Comparison of ENCODE assay signal across 8 cellular contexts in genomic region chr7:150049012-150049655, GRCh38.
A peak's percentile ranks its signal among the peaks of the same experiment; 100 is the strongest.
DNase-seq lines count a peak whose midpoint lies in the region; ATAC-seq and TF ChIP-seq lines count a peak whose summit lies in the region.
"Not testable (repeated sequence)": the region's sequence is repeated elsewhere in the genome, so short reads cannot be mapped to it uniquely, and the experiment has no call there.

No MANE protein-coding gene starts in this region.

- not testable (repeated sequence) for H3K79me2 ChIP-seq in GM23338 (replicated peaks; ENCODE audit: insufficient read depth)

- not testable (repeated sequence) for H3K4me1 ChIP-seq in A673 (ENCODE audit: insufficient read depth, low read length, poor library complexity, severe bottlenecking); GM23338 (ENCODE audit: insufficient read depth); breast epithelium; cardiac muscle cell (ENCODE audit: low read depth)
- peaks cover 16% of the 10 kb centered on the region for H3K4me1 ChIP-seq in mesenchymal stem cell (ENCODE audit: control insufficient read depth, insufficient read depth, low read depth, low read length)

- H4K8ac ChIP-seq in mesenchymal stem cell (ENCODE audit: low read length): not testable (repeated sequence)

- peak; percentile 81 for ATAC-seq in GM23338
- peak; percentile 80 for ATAC-seq in activated CD4-positive, alpha-beta T cell treated with anti-CD3 and anti-CD28 coated beads for 36 hours

- not testable (repeated sequence) for H3K79me1 ChIP-seq in mesenchymal stem cell (replicated peaks; ENCODE audit: low read length, poor library complexity, severe bottlenecking)

- H2BK5ac ChIP-seq in mesenchymal stem cell (ENCODE audit: low read depth, low read length, poor library complexity, severe bottlenecking): not testable (repeated sequence)

- peak overlapping the region; percentile 76; the same call in 1 of the 2 replicates for H3K27ac Mint-ChIP-seq in GM23338
- H3K27ac Mint-ChIP-seq in activated CD4-positive, alpha-beta T cell treated with anti-CD3 and anti-CD28 coated beads for 36 hours: not testable (repeated sequence)

- peak; percentile 47 for TF ChIP-seq CTCF in A673 (conservative IDR thresholded peaks at IDR 0.05; ENCODE audit: low read depth, low read length)
- not testable (repeated sequence) for TF ChIP-seq CTCF in GM23338 (conservative IDR thresholded peaks at IDR 0.05; ENCODE audit: low read depth in 2 of 2); breast epithelium (IDR thresholded peaks at IDR 0.05); cardiac muscle cell (IDR thresholded peaks at IDR 0.05; ENCODE audit: low read depth, low read length)

- not testable (repeated sequence) for TF ChIP-seq POLR2A in breast epithelium (IDR thresholded peaks at IDR 0.05)

- intact Hi-C loops in A673 (cut with micrococcal nuclease; ENCODE audit: unreplicated experiment): loop anchor here (5.0 to 10.0 kb wide), 2 partner anchors 167 to 244 kb away; no protein-coding TSS in a partner anchor
- intact Hi-C loops in activated CD4-positive, alpha-beta T cell treated with anti-CD3 and anti-CD28 coated beads for 36 hours (cut with DNase I, micrococcal nuclease): loop anchor here (10.0 kb wide), 2 partner anchors 164 to 226 kb away; no protein-coding TSS in a partner anchor
- intact Hi-C loops in breast epithelium (cut with DNase I; ENCODE audit: low total_unique reads): not testable (repeated sequence)

- POLR2A ChIA-PET in A673 (lab: Charles Lee; ENCODE audit: low non-redundant PET); activated CD4-positive, alpha-beta T cell treated with anti-CD3 and anti-CD28 coated beads for 36 hours (lab: Charles Lee): not testable (repeated sequence)

- H3K4me1 Mint-ChIP-seq in GM23338: peaks cover 13% of the 10 kb centered on the region
- not testable (repeated sequence) for H3K4me1 Mint-ChIP-seq in activated CD4-positive, alpha-beta T cell treated with anti-CD3 and anti-CD28 coated beads for 36 hours

- BruUV-seq in A673 (replicated peaks; lab: Mats Ljungman, UMichigan): not testable (repeated sequence)

- not testable (repeated sequence) for H3K14ac ChIP-seq in mesenchymal stem cell (ENCODE audit: low read length in 2 of 2)

- DNase-seq in A673 (ENCODE audit: low spot score): peak; percentile 17
- DNase-seq in GM23338 (ENCODE audit: low spot score): peak; percentile 65
- peak; percentile 81 for DNase-seq in NCI-H2171 treated with DMSO at 0.1 percent for 48 hours (lab: John Stamatoyannopoulos, UW)
- peak; percentile 11 for DNase-seq in activated CD4-positive, alpha-beta T cell treated with anti-CD3 and anti-CD28 coated beads for 36 hours
- DNase-seq in breast epithelium (ENCODE audit: low spot score in 2 of 2): peak; percentile 64 to 74
- peak in 1 of 2 donors; percentile 6 for DNase-seq in cardiac muscle cell (ENCODE audit: low read depth in 1 of 2, low spot score in 1 of 2)
- not testable (repeated sequence) for DNase-seq in mesenchymal stem cell
- DNase-seq in retina: peak; percentile 65

- H3K36me3 Mint-ChIP-seq in GM23338 (ENCODE audit: low read depth); activated CD4-positive, alpha-beta T cell treated with anti-CD3 and anti-CD28 coated beads for 36 hours (ENCODE audit: low read depth): not testable (repeated sequence)

- not testable (repeated sequence) for H3K9me3 ChIP-seq in A673 (ENCODE audit: low read depth, low read length, poor library complexity, severe bottlenecking); breast epithelium; cardiac muscle cell (ENCODE audit: low read depth); mesenchymal stem cell (ENCODE audit: control insufficient read depth, low read length)

- H3K36me3 ChIP-seq in A673 (ENCODE audit: insufficient read depth, low read length, poor library complexity, severe bottlenecking); GM23338 (ENCODE audit: insufficient read depth); breast epithelium; cardiac muscle cell; mesenchymal stem cell (ENCODE audit: control insufficient read depth in 1 of 2, insufficient read depth in 2 of 2, low read depth in 1 of 2, low read length in 2 of 2): not testable (repeated sequence)

- H3K4me3 Mint-ChIP-seq in GM23338: peak overlapping the region; percentile 83
- H3K4me3 Mint-ChIP-seq in activated CD4-positive, alpha-beta T cell treated with anti-CD3 and anti-CD28 coated beads for 36 hours: peak overlapping the region; percentile 63

- H4K91ac ChIP-seq in mesenchymal stem cell (ENCODE audit: low read length): not testable (repeated sequence)

- not testable (repeated sequence) for H3K27me3 ChIP-seq in A673 (replicated peaks; ENCODE audit: insufficient read depth, low read depth, low read length, poor library complexity); breast epithelium; mesenchymal stem cell (ENCODE audit: control insufficient read depth in 1 of 2, insufficient read depth in 1 of 2, low read length in 2 of 2)
- H3K27me3 ChIP-seq in GM23338 (ENCODE audit: insufficient read depth): peaks cover 35% of the 10 kb centered on the region
- H3K27me3 ChIP-seq in cardiac muscle cell: peaks cover 58% of the 10 kb centered on the region

- CTCF ChIA-PET in A673 (lab: Charles Lee); activated CD4-positive, alpha-beta T cell treated with anti-CD3 and anti-CD28 coated beads for 36 hours (lab: Charles Lee): not testable (repeated sequence)

- H2BK120ac ChIP-seq in mesenchymal stem cell (ENCODE audit: low read depth, low read length): not testable (repeated sequence)

- H3K23ac ChIP-seq in mesenchymal stem cell (ENCODE audit: low read length in 2 of 2): not testable (repeated sequence)

- H3K4me2 ChIP-seq in GM23338 (peak overlapping the region; percentile 88), mesenchymal stem cell (ENCODE audit: low read length, poor library complexity, severe bottlenecking) (peak overlapping the region; percentile 84)

- peak overlapping the region; percentile 22 for H3K9ac ChIP-seq in mesenchymal stem cell (ENCODE audit: low read length)

- peak overlapping the region; percentile 40 for H3K4me3 ChIP-seq in A673 (ENCODE audit: low read depth, low read length, poor library complexity, severe bottlenecking)
- H3K4me3 ChIP-seq in GM23338: peak overlapping the region; percentile 71
- peak overlapping the region; percentile 23 to 68 (median 63) for H3K4me3 ChIP-seq in breast epithelium
- H3K4me3 ChIP-seq in cardiac muscle cell: peak overlapping the region; percentile 26
- not testable (repeated sequence) for H3K4me3 ChIP-seq in mesenchymal stem cell (ENCODE audit: insufficient read depth in 1 of 2, low read depth in 1 of 2, low read length in 2 of 2)

- H2AK5ac ChIP-seq in mesenchymal stem cell (ENCODE audit: low read length, severe bottlenecking): not testable (repeated sequence)

- H2AFZ ChIP-seq in GM23338: 0 out of 2 replicates have a peak overlapping the region, but pooled peaks have one; percentile 69
- H2AFZ ChIP-seq in mesenchymal stem cell (ENCODE audit: low read depth, low read length): not testable (repeated sequence)

- peaks cover 24% of the 10 kb centered on the region for H3K27me3 Mint-ChIP-seq in GM23338 (ENCODE audit: insufficient read depth, low read depth, poor library complexity)
- peaks cover 20% of the 10 kb centered on the region for H3K27me3 Mint-ChIP-seq in activated CD4-positive, alpha-beta T cell treated with anti-CD3 and anti-CD28 coated beads for 36 hours

- not testable (repeated sequence) for H3K9me3 Mint-ChIP-seq in GM23338; activated CD4-positive, alpha-beta T cell treated with anti-CD3 and anti-CD28 coated beads for 36 hours (ENCODE audit: low read depth)

- WGBS in mesenchymal stem cell: 10% methylated on average over 26 of the region's 46 CpGs

- H3K18ac ChIP-seq in mesenchymal stem cell (ENCODE audit: low read depth in 1 of 2, low read length in 2 of 2): not testable (repeated sequence)

- not testable (repeated sequence) for H3K27ac ChIP-seq in A673 (ENCODE audit: low read depth, low read length, poor library complexity, severe bottlenecking); GM23338 (ENCODE audit: low read depth); cardiac muscle cell; mesenchymal stem cell (ENCODE audit: low read length, poor library complexity, severe bottlenecking)
- peak overlapping the region; percentile 74 to 86 for H3K27ac ChIP-seq in breast epithelium

- not testable (repeated sequence) for H4K20me1 ChIP-seq in GM23338 (replicated peaks; ENCODE audit: insufficient read depth)

- H3F3A ChIP-seq in GM23338 (replicated peaks; ENCODE audit: low read depth): not testable (repeated sequence)

- not testable (repeated sequence) for H2BK15ac ChIP-seq in mesenchymal stem cell (ENCODE audit: low read depth, poor library complexity, severe bottlenecking)

- not testable (repeated sequence) for H3K4ac ChIP-seq in mesenchymal stem cell (ENCODE audit: low read depth in 1 of 2, low read length in 2 of 2)

- not testable (repeated sequence) for H2BK12ac ChIP-seq in mesenchymal stem cell (ENCODE audit: low read length in 2 of 2)

- H3K9me2 ChIP-seq in GM23338 (ENCODE audit: insufficient read depth): not testable (repeated sequence)
